In genomic region chr2:8009010-8009597, GRCh38 we compare ENCODE assay signal across 1 cellular context.
TF ChIP-seq lines count a peak whose summit lies in the region.

No MANE protein-coding gene starts in this region.

TF ChIP-seq in K562, 482 proteins besides CTCF, POLR2A, EP300 and RAD21 (continued from another document):
- TF ChIP-seq ZBTB40 (IDR thresholded peaks at IDR 0.05) (peak; percentile 72), ZBTB40 (CRISPR knock-in tag; IDR thresholded peaks at IDR 0.05) (no peak)
